Comparison of ENCODE assay signal across 22 cellular contexts in the genomic region with DNA sequence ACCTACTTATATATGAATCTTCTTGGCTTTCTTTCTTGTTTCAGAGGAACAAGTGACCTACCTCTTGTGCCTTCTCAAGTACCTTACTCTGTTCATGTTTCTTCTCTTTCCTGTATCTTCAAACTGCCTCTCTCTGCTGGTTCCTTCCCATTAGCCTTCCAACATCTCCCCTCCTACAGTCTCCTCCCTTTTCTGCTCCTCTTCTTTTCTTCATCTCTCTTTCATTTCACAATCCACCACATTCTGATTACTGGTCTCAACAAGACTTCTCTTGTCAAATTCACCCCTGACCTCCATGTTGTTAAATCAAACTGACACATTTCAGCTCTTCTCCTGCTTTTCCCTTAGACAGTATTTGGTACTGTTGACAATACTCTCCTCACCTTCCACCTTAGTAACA.
DNase-seq lines count a peak whose midpoint lies in the region; ATAC-seq and TF ChIP-seq lines count a peak whose summit lies in the region.
"Had no signal": no experiment of that assay in that cellular context is flagged by ENCODE, and none has a peak within 500 bp of the region (broad histone marks: within the 10 kb centered on the region; RNA-seq: fewer than 3 reads in every experiment).

No MANE protein-coding gene starts in this region.

- no peak overlapping the region for H3K4me3 Mint-ChIP-seq in activated CD8-positive, alpha-beta T cell treated with anti-CD3 and anti-CD28 coated beads, Interleukin-2, amount 10 ng/mL, durations not matched to agents 7 days and 5 days
- no peak overlapping the region for H3K4me3 Mint-ChIP-seq in activated CD8-positive, alpha-beta T cell treated with anti-CD3 and anti-CD28 coated beads for 36 hours
- no peak overlapping the region for H3K4me3 Mint-ChIP-seq in GM23338
- no peak overlapping the region for H3K4me3 Mint-ChIP-seq in nephron progenitor cell
- H3K4me3 Mint-ChIP-seq in WTC11, result no peak overlapping the region
- H3K4me3 Mint-ChIP-seq: CD14-positive monocyte; CD4-positive, alpha-beta memory T cell; HFFc6 had no signal

- DNase-seq in activated CD8-positive, alpha-beta T cell treated with anti-CD3 and anti-CD28 coated beads, Interleukin-2, amount 10 ng/mL, durations not matched to agents 7 days and 5 days, result no peak
- DNase-seq in activated CD8-positive, alpha-beta T cell treated with anti-CD3 and anti-CD28 coated beads for 36 hours, result no peak
- DNase-seq in GM23338 (ENCODE audit: low spot score) (no peak), nephron progenitor cell (no peak), WTC11 (ENCODE audit: low spot score) (no peak)
- no peak for DNase-seq in activated CD4-positive, alpha-beta T cell treated with anti-CD3 and anti-CD28 coated beads, Interleukin-2, amount 50 U/mL, for 4 hours
- DNase-seq in stimulated activated naive CD8-positive, alpha-beta T cell treated with anti-CD3 and anti-CD28 coated beads, Interleukin-15, Interleukin-2, amounts not matched to agents 100 U/mL and 50 U/mL, for 24 hours, result no peak
- DNase-seq: CD4-positive, alpha-beta memory T cell; COR-L47; DMS 273 treated with DMSO at 0.1 percent for 48 hours; DMS53; GOT3; H7; HFFc6; IMR-90 had no signal

- H4K20me1 ChIP-seq in GM23338 (replicated peaks; ENCODE audit: insufficient read depth), result no peaks in the 10 kb centered on the region
- H4K20me1 ChIP-seq: BLaER1 had no signal

- no peak for TF ChIP-seq CTCF in activated CD8-positive, alpha-beta T cell treated with anti-CD3 and anti-CD28 coated beads for 36 hours (IDR thresholded peaks at IDR 0.05)
- no peak for TF ChIP-seq CTCF in GM23338 (conservative IDR thresholded peaks at IDR 0.05; ENCODE audit: low read depth in 2 of 2)
- TF ChIP-seq CTCF in nephron progenitor cell (IDR thresholded peaks at IDR 0.05), result no peak
- TF ChIP-seq CTCF in WTC11 (IDR thresholded peaks at IDR 0.05), result no peak

- no peaks in the 10 kb centered on the region for H3K36me3 ChIP-seq in GM23338 (ENCODE audit: insufficient read depth)
- H3K36me3 ChIP-seq: BLaER1 had no signal

- POLR2A ChIA-PET in activated CD8-positive, alpha-beta T cell treated with anti-CD3 and anti-CD28 coated beads, Interleukin-2, amount 10 ng/mL, durations not matched to agents 7 days and 5 days (lab: Charles Lee), result no interaction called here
- POLR2A ChIA-PET in activated CD8-positive, alpha-beta T cell treated with anti-CD3 and anti-CD28 coated beads for 36 hours (lab: Charles Lee), result interaction anchor here (0.9 kb wide), 1 partner anchor 12 kb away, joined by 3 read pairs; no protein-coding TSS in a partner anchor
- POLR2A ChIA-PET in WTC11 (lab: Charles Lee), result no interaction called here

- no peak overlapping the region for H3K27ac ChIP-seq in GM23338 (ENCODE audit: low read depth)
- H3K27ac ChIP-seq: 22Rv1, A549, BLaER1, HL-60 had no signal

- peaks cover 6% of the 10 kb centered on the region for H3K27me3 Mint-ChIP-seq in activated CD8-positive, alpha-beta T cell treated with anti-CD3 and anti-CD28 coated beads, Interleukin-2, amount 10 ng/mL, durations not matched to agents 7 days and 5 days (ENCODE audit: low read depth)
- H3K27me3 Mint-ChIP-seq in activated CD8-positive, alpha-beta T cell treated with anti-CD3 and anti-CD28 coated beads for 36 hours, result no peaks in the 10 kb centered on the region
- peaks cover 2% of the 10 kb centered on the region for H3K27me3 Mint-ChIP-seq in GM23338 (ENCODE audit: insufficient read depth, low read depth, poor library complexity)
- H3K27me3 Mint-ChIP-seq in nephron progenitor cell (ENCODE audit: low read depth, poor library complexity), result no peaks in the 10 kb centered on the region
- H3K27me3 Mint-ChIP-seq in WTC11 (ENCODE audit: low read depth), result no peaks in the 10 kb centered on the region; the same call in 1 of the 2 replicates

- CTCF ChIA-PET in activated CD8-positive, alpha-beta T cell treated with anti-CD3 and anti-CD28 coated beads, Interleukin-2, amount 10 ng/mL, durations not matched to agents 7 days and 5 days (lab: Charles Lee), result no interaction called here
- CTCF ChIA-PET in activated CD8-positive, alpha-beta T cell treated with anti-CD3 and anti-CD28 coated beads for 36 hours (lab: Charles Lee), result interaction anchor here (1.3 kb wide), 1 partner anchor 10 kb away, joined by 3 read pairs; no protein-coding TSS in a partner anchor
- CTCF ChIA-PET in WTC11 (lab: Charles Lee), result no interaction called here

- H2AFZ ChIP-seq in GM23338, result peak overlapping the region; percentile 20; the same call in 1 of the 2 replicates

- intact Hi-C loops in activated CD8-positive, alpha-beta T cell treated with anti-CD3 and anti-CD28 coated beads for 36 hours (cut with micrococcal nuclease), result no loop called here

- H3K27ac Mint-ChIP-seq in activated CD8-positive, alpha-beta T cell treated with anti-CD3 and anti-CD28 coated beads, Interleukin-2, amount 10 ng/mL, durations not matched to agents 7 days and 5 days, result peak overlapping the region; percentile 23
- H3K27ac Mint-ChIP-seq in activated CD8-positive, alpha-beta T cell treated with anti-CD3 and anti-CD28 coated beads for 36 hours, result no peak overlapping the region
- H3K27ac Mint-ChIP-seq in GM23338 (no peak overlapping the region), nephron progenitor cell (peak overlapping the region; percentile 0), WTC11 (no peak overlapping the region)
- H3K27ac Mint-ChIP-seq: CD14-positive monocyte, HFFc6 had no signal

- peaks cover 11% of the 10 kb centered on the region for H3K4me1 Mint-ChIP-seq in activated CD8-positive, alpha-beta T cell treated with anti-CD3 and anti-CD28 coated beads, Interleukin-2, amount 10 ng/mL, durations not matched to agents 7 days and 5 days (ENCODE audit: low read depth)
- no peaks in the 10 kb centered on the region for H3K4me1 Mint-ChIP-seq in activated CD8-positive, alpha-beta T cell treated with anti-CD3 and anti-CD28 coated beads for 36 hours (ENCODE audit: low read depth)
- H3K4me1 Mint-ChIP-seq in GM23338 (no peaks in the 10 kb centered on the region), nephron progenitor cell (no peaks in the 10 kb centered on the region), WTC11 (no peaks in the 10 kb centered on the region)
- H3K4me1 Mint-ChIP-seq: CD14-positive monocyte; CD4-positive, alpha-beta memory T cell had no signal

- no peak overlapping the region for H3K4me2 ChIP-seq in GM23338
- H3K4me2 ChIP-seq: A549, BLaER1 had no signal

- H3F3A ChIP-seq in GM23338 (replicated peaks; ENCODE audit: low read depth), result no peaks in the 10 kb centered on the region

- H3K4me1 ChIP-seq in GM23338 (ENCODE audit: insufficient read depth), result no peaks in the 10 kb centered on the region
- H3K4me1 ChIP-seq: A549, BLaER1 had no signal

- H3K4me3 ChIP-seq in GM23338, result no peak overlapping the region
- H3K4me3 ChIP-seq: A549, BLaER1, K562 had no signal

- ATAC-seq in activated CD8-positive, alpha-beta T cell treated with anti-CD3 and anti-CD28 coated beads, Interleukin-2, amount 10 ng/mL, durations not matched to agents 7 days and 5 days, result no peak
- ATAC-seq in activated CD8-positive, alpha-beta T cell treated with anti-CD3 and anti-CD28 coated beads for 36 hours, result no peak
- ATAC-seq in GM23338, result no peak
- ATAC-seq in WTC11, result no peak
- ATAC-seq in stimulated activated naive CD8-positive, alpha-beta T cell treated with anti-CD3 and anti-CD28 coated beads, Interleukin-15, Interleukin-2, amounts not matched to agents 100 U/mL and 50 U/mL, for 24 hours, result no peak
- ATAC-seq: A549, HCT116, K562 had no signal

- no peaks in the 10 kb centered on the region; the same call in 1 of the 2 replicates for H3K9me2 ChIP-seq in GM23338 (ENCODE audit: insufficient read depth)

- H3K79me2 ChIP-seq in GM23338 (replicated peaks; ENCODE audit: insufficient read depth), result no peaks in the 10 kb centered on the region

- no peaks in the 10 kb centered on the region for H3K27me3 ChIP-seq in GM23338 (ENCODE audit: insufficient read depth)
- H3K27me3 ChIP-seq: BLaER1 had no signal

- peaks cover 9% of the 10 kb centered on the region for H3K36me3 Mint-ChIP-seq in activated CD8-positive, alpha-beta T cell treated with anti-CD3 and anti-CD28 coated beads, Interleukin-2, amount 10 ng/mL, durations not matched to agents 7 days and 5 days (ENCODE audit: low read depth)
- peaks cover 4% of the 10 kb centered on the region for H3K36me3 Mint-ChIP-seq in activated CD8-positive, alpha-beta T cell treated with anti-CD3 and anti-CD28 coated beads for 36 hours (ENCODE audit: low read depth)
- no peaks in the 10 kb centered on the region for H3K36me3 Mint-ChIP-seq in GM23338 (ENCODE audit: low read depth)
- H3K36me3 Mint-ChIP-seq in nephron progenitor cell (ENCODE audit: low read depth), result no peaks in the 10 kb centered on the region
- H3K36me3 Mint-ChIP-seq in WTC11, result no peaks in the 10 kb centered on the region
- H3K36me3 Mint-ChIP-seq: CD14-positive monocyte; CD4-positive, alpha-beta memory T cell had no signal

- peaks cover 4% of the 10 kb centered on the region for H3K9me3 Mint-ChIP-seq in activated CD8-positive, alpha-beta T cell treated with anti-CD3 and anti-CD28 coated beads, Interleukin-2, amount 10 ng/mL, durations not matched to agents 7 days and 5 days (ENCODE audit: insufficient read depth)
- peaks cover 3% of the 10 kb centered on the region for H3K9me3 Mint-ChIP-seq in activated CD8-positive, alpha-beta T cell treated with anti-CD3 and anti-CD28 coated beads for 36 hours
- H3K9me3 Mint-ChIP-seq in GM23338 (no peaks in the 10 kb centered on the region), nephron progenitor cell (no peaks in the 10 kb centered on the region), WTC11 (peaks cover 4% of the 10 kb centered on the region)
- H3K9me3 Mint-ChIP-seq: HFFc6 had no signal

TF ChIP-seq in GM23338, 12 proteins besides CTCF, POLR2A, EP300 and RAD21 (continues in another document):
- TF ChIP-seq EZH2phosphoT487 (IDR thresholded peaks at IDR 0.05; ENCODE audit: unreplicated experiment), result no peak
- no peak for TF ChIP-seq JUNB (IDR thresholded peaks at IDR 0.05; ENCODE audit: unreplicated experiment)
- no peak for TF ChIP-seq STAT1 (IDR thresholded peaks at IDR 0.05; ENCODE audit: unreplicated experiment)

TF ChIP-seq in WTC11, 78 proteins besides CTCF, POLR2A, EP300 and RAD21 (continues in another document):
- no peak for TF ChIP-seq RELA (CRISPR knock-in tag; IDR thresholded peaks at IDR 0.05; ENCODE audit: borderline replicate concordance)
- TF ChIP-seq OVOL2 (CRISPR knock-in tag; IDR thresholded peaks at IDR 0.05; ENCODE audit: borderline replicate concordance), result no peak

Comparison
In these comparisons a context has a peak if more than half of its experiments do, and no peak if none do; other contexts are left out.
1. H3K27ac Mint-ChIP-seq: peak in activated CD8-positive, alpha-beta T cell treated with anti-CD3 and anti-CD28 coated beads, Interleukin-2, amount 10 ng/mL, durations not matched to agents 7 days and 5 days (single experiment) and nephron progenitor cell (single experiment); none in activated CD8-positive, alpha-beta T cell treated with anti-CD3 and anti-CD28 coated beads for 36 hours (single experiment), GM23338 (single experiment) and WTC11 (single experiment).